In genomic region chr10:127307338-127307737, GRCh38 we compare ENCODE assay signal across 17 cellular contexts.
DNase-seq lines count a peak whose midpoint lies in the region; ATAC-seq and TF ChIP-seq lines count a peak whose summit lies in the region.
"Had no signal": no experiment of that assay in that cellular context is flagged by ENCODE, and none has a peak within 500 bp of the region (broad histone marks: within the 10 kb centered on the region; RNA-seq: fewer than 3 reads in every experiment).

No MANE protein-coding gene starts in this region.

- H3K36me3 Mint-ChIP-seq in endodermal cell (ENCODE audit: low read depth) (peaks cover 3% of the 10 kb centered on the region), neural progenitor cell (no peaks in the 10 kb centered on the region)
- H3K36me3 Mint-ChIP-seq: CD4-positive, alpha-beta memory T cell had no signal

- 84 to 93% methylated on average over 9 to 10 of the region's 10 CpGs for WGBS in endodermal cell (ENCODE audit: insufficient coverage in 1 of 2, insufficient read length in 1 of 2), 2 experiments

- H2AFZ ChIP-seq in neural progenitor cell (replicated peaks), result no peak overlapping the region
- H2AFZ ChIP-seq: GM23248 had no signal

- H3K4me1 ChIP-seq in endodermal cell (ENCODE audit: control insufficient read depth, insufficient read depth, low read length) (no peaks in the 10 kb centered on the region), neural progenitor cell (no peaks in the 10 kb centered on the region)

- H3K79me2 ChIP-seq in neural progenitor cell (ENCODE audit: low read depth), result no peaks in the 10 kb centered on the region

- H3K9me3 ChIP-seq in endodermal cell (ENCODE audit: control insufficient read depth, low read length), result no peaks in the 10 kb centered on the region
- no peaks in the 10 kb centered on the region for H3K9me3 ChIP-seq in neural progenitor cell (ENCODE audit: low read depth)

- no peak overlapping the region for H3K27ac Mint-ChIP-seq in stimulated activated naive CD8-positive, alpha-beta T cell treated with anti-CD3 and anti-CD28 coated beads, Interleukin-15, amount 100 ng/mL, for 72 hours
- H3K27ac Mint-ChIP-seq in endodermal cell, result no peak overlapping the region
- peak overlapping the region; percentile 57 for H3K27ac Mint-ChIP-seq in neural progenitor cell

- H3K4me1 Mint-ChIP-seq in stimulated activated naive CD8-positive, alpha-beta T cell treated with anti-CD3 and anti-CD28 coated beads, Interleukin-15, amount 100 ng/mL, for 72 hours, result no peaks in the 10 kb centered on the region
- peaks cover 3% of the 10 kb centered on the region for H3K4me1 Mint-ChIP-seq in endodermal cell
- peaks cover 11% of the 10 kb centered on the region for H3K4me1 Mint-ChIP-seq in neural progenitor cell
- H3K4me1 Mint-ChIP-seq: CD4-positive, alpha-beta memory T cell had no signal

- H3K4me3 Mint-ChIP-seq in stimulated activated naive CD8-positive, alpha-beta T cell treated with anti-CD3 and anti-CD28 coated beads, Interleukin-15, amount 100 ng/mL, for 72 hours, result no peak overlapping the region
- H3K4me3 Mint-ChIP-seq in endodermal cell, result no peak overlapping the region
- no peak overlapping the region for H3K4me3 Mint-ChIP-seq in neural progenitor cell
- H3K4me3 Mint-ChIP-seq: CD4-positive, alpha-beta memory T cell had no signal

- H3K27ac ChIP-seq in endodermal cell (ENCODE audit: low read depth, low read length), result no peak overlapping the region
- H3K27ac ChIP-seq in neural progenitor cell, result no peak overlapping the region
- H3K27ac ChIP-seq: GM23248 had no signal

- H3K27me3 ChIP-seq in endodermal cell (ENCODE audit: control insufficient read depth, insufficient read depth, low read length, poor library complexity, severe bottlenecking), result no peaks in the 10 kb centered on the region
- no peaks in the 10 kb centered on the region for H3K27me3 ChIP-seq in neural progenitor cell

- H3K36me3 ChIP-seq in endodermal cell (ENCODE audit: control insufficient read depth, insufficient read depth, low read length) (no peaks in the 10 kb centered on the region), neural progenitor cell (no peaks in the 10 kb centered on the region)

- H3K27me3 Mint-ChIP-seq in stimulated activated naive CD8-positive, alpha-beta T cell treated with anti-CD3 and anti-CD28 coated beads, Interleukin-15, amount 100 ng/mL, for 72 hours, result peaks cover 22% of the 10 kb centered on the region
- H3K27me3 Mint-ChIP-seq in endodermal cell (ENCODE audit: insufficient read depth), result no peaks in the 10 kb centered on the region
- H3K27me3 Mint-ChIP-seq in neural progenitor cell (ENCODE audit: insufficient read depth, low read depth), result peaks cover 9% of the 10 kb centered on the region

- no peaks in the 10 kb centered on the region for H3F3A ChIP-seq in neural progenitor cell (ENCODE audit: low read depth)

- TF ChIP-seq CTCF in endodermal cell (conservative IDR thresholded peaks at IDR 0.05) (no peak), neural progenitor cell (IDR thresholded peaks at IDR 0.05) (no peak)

- H4K20me1 ChIP-seq in neural progenitor cell (ENCODE audit: low read depth), result no peaks in the 10 kb centered on the region

- no peak overlapping the region for H3K4me2 ChIP-seq in neural progenitor cell

- no peak overlapping the region for H3K4me3 ChIP-seq in endodermal cell (ENCODE audit: low read length)
- H3K4me3 ChIP-seq in neural progenitor cell, result no peak overlapping the region
- H3K4me3 ChIP-seq: GM23248 had no signal

- H3K9me3 Mint-ChIP-seq in stimulated activated naive CD8-positive, alpha-beta T cell treated with anti-CD3 and anti-CD28 coated beads, Interleukin-15, amount 100 ng/mL, for 72 hours, result peaks cover 0 to 11% of the 10 kb centered on the region in 2 donors
- H3K9me3 Mint-ChIP-seq in endodermal cell (no peaks in the 10 kb centered on the region), neural progenitor cell (no peaks in the 10 kb centered on the region)

- no peak overlapping the region for H3K9ac ChIP-seq in endodermal cell (ENCODE audit: extremely low read depth, low read length, poor library complexity, severe bottlenecking)
- H3K9ac ChIP-seq in neural progenitor cell, result no peak overlapping the region
- H3K9ac ChIP-seq: GM23248 had no signal

- DNase-seq in stimulated activated naive CD8-positive, alpha-beta T cell treated with anti-CD3 and anti-CD28 coated beads, Interleukin-15, amount 100 ng/mL, for 72 hours, result no peak
- no peak for DNase-seq in stimulated activated naive CD8-positive, alpha-beta T cell treated with anti-CD3 and anti-CD28 coated beads, Interleukin-15, Interleukin-2, amounts not matched to agents 100 U/mL and 50 U/mL, for 24 hours
- DNase-seq in endodermal cell (peak; percentile 21), neural progenitor cell (ENCODE audit: low spot score) (no peak)
- DNase-seq: C1 segment of cervical spinal cord; Calu3; CD4-positive, alpha-beta memory T cell; COR-L47; DMS53; DMS79 treated with DMSO at 0.1 percent for 48 hours; GF-D8; GM23248; H7; HCEC 1CT had no signal

- ATAC-seq in stimulated activated naive CD8-positive, alpha-beta T cell treated with anti-CD3 and anti-CD28 coated beads, Interleukin-15, amount 100 ng/mL, for 72 hours, result peak; percentile 20
- no peak for ATAC-seq in stimulated activated naive CD8-positive, alpha-beta T cell treated with anti-CD3 and anti-CD28 coated beads, Interleukin-15, Interleukin-2, amounts not matched to agents 100 U/mL and 50 U/mL, for 24 hours
- ATAC-seq in GM19328 (IDR thresholded peaks at IDR 0.05; ENCODE audit: unreplicated experiment), result no peak
- no peak for ATAC-seq in HG03175 (IDR thresholded peaks at IDR 0.05; ENCODE audit: unreplicated experiment)
- ATAC-seq in GM19035 (IDR thresholded peaks at IDR 0.05; ENCODE audit: unreplicated experiment), result no peak
